8 cellular contexts compared by ENCODE assay signal in genomic region chrX:129823115-129823514, GRCh38. TPM values are rescaled to one million over a fixed set of nuclear protein-coding genes. Genes with fewer than 3 reads are reported as not detected.
DNase-seq lines count a peak whose midpoint lies in the region; ATAC-seq and TF ChIP-seq lines count a peak whose summit lies in the region.

No MANE protein-coding gene starts in this region.

- CTCF ChIA-PET in Calu3 (lab: Charles Lee) = no interaction called here

- ATAC-seq in GM19463 (IDR thresholded peaks at IDR 0.05; ENCODE audit: unreplicated experiment) = peak; percentile 72
- no peak for ATAC-seq in GM18858 (IDR thresholded peaks at IDR 0.05; ENCODE audit: unreplicated experiment)

- no peak overlapping the region for H3K27ac Mint-ChIP-seq in Calu3 (ENCODE audit: unreplicated experiment)

- H3K9me3 Mint-ChIP-seq in Calu3 (ENCODE audit: low read depth, unreplicated experiment) = no peaks in the 10 kb centered on the region

- peaks cover 3% of the 10 kb centered on the region for H3K36me3 Mint-ChIP-seq in Calu3 (ENCODE audit: insufficient read depth, unreplicated experiment)

- TF ChIP-seq CTCF in Calu3 (IDR thresholded peaks at IDR 0.05; ENCODE audit: unreplicated experiment) = peak; percentile 51

- DNase-seq in Calu3 = peak; percentile 45
- DNase-seq in NCI-H460 (ENCODE audit: extremely low read depth, low read depth) = peak; percentile 39
- peak; percentile 54 for DNase-seq in activated CD8-positive, alpha-beta memory T cell treated with anti-CD3 and anti-CD28 coated beads, Interleukin-2, amount 50 U/mL, for 4 hours
- peak; percentile 29 for DNase-seq in fibroblast of the conjunctiva (ENCODE audit: low read depth)
- DNase-seq in stimulated activated CD4-positive, alpha-beta T cell treated with anti-CD3 and anti-CD28 coated beads, Interleukin-1b, Interleukin-23, amount 100 ng/mL, for 48 hours = peak; percentile 23
- no peak for DNase-seq in DMS79 (lab: John Stamatoyannopoulos, UW)

- intact Hi-C loops in Calu3 (cut with micrococcal nuclease; ENCODE audit: unreplicated experiment) = loop anchor here (1.0 kb wide), 1 partner anchor 216 kb away; no protein-coding TSS in a partner anchor

- no peaks in the 10 kb centered on the region for H3K4me1 Mint-ChIP-seq in Calu3 (ENCODE audit: low read depth, unreplicated experiment)

- no TSS peak for BruUV-seq in Calu3 (replicated peaks; lab: Mats Ljungman, UMichigan)

- no peaks in the 10 kb centered on the region for H3K27me3 Mint-ChIP-seq in Calu3 (ENCODE audit: unreplicated experiment)

- no peak overlapping the region for H3K4me3 Mint-ChIP-seq in Calu3 (ENCODE audit: low read depth, unreplicated experiment)

RNA-seq across cellular contexts. Expression of gene ZDHHC9, which starts 20.6 kb away (rescaled TPM):
- 60.8 and 66.6 TPM in 2 replicates for total RNA-seq in Calu3 (2022)
- 48.7 and 49.6 TPM in 2 replicates for total RNA-seq in NCI-H460 (2014; rRNA removed; shearing (Covaris generic))
- 20.0 and 32.8 TPM in 2 replicates for polyA plus RNA-seq in NCI-H460 (2014; cell fraction: nucleus; rRNA removed)

RNA-seq across cellular contexts. Expression of gene SASH3, which starts 43.4 kb away (rescaled TPM):
- not detected in 2 replicates for total RNA-seq in Calu3 (2022)
- total RNA-seq in NCI-H460 (2014; rRNA removed; shearing (Covaris generic)) = not detected in 2 replicates
- polyA plus RNA-seq in NCI-H460 (2014; cell fraction: nucleus; rRNA removed) = not detected in 2 replicates
